In genomic region chr1:97145321-97145956, GRCh38 we compare ENCODE assay signal across 11 cellular contexts.
DNase-seq lines count a peak whose midpoint lies in the region; ATAC-seq, FAIRE-seq and TF ChIP-seq lines count a peak whose summit lies in the region.
"Had no signal": no experiment of that assay in that cellular context is flagged by ENCODE, and none has a peak within 500 bp of the region (broad histone marks: within the 10 kb centered on the region; RNA-seq: fewer than 3 reads in every experiment).

No MANE protein-coding gene starts in this region.

- TF ChIP-seq CTCF in neural crest cell (conservative IDR thresholded peaks at IDR 0.05), result no peak
- TF ChIP-seq CTCF in kidney (IDR thresholded peaks at IDR 0.05; ENCODE audit: borderline replicate concordance, extremely low read depth, insufficient read depth), result no peak

- FAIRE-seq in kidney (lab: Jason Lieb, UNC), result no peak
- FAIRE-seq: G401.6 had no signal

- H3K4me1 ChIP-seq in kidney (ENCODE audit: control insufficient read depth in 1 of 2, insufficient read depth in 1 of 2, low read depth in 1 of 2, low read length in 2 of 2), result no peaks in the 10 kb centered on the region

- peak overlapping the region; percentile 20 for H3K4me3 Mint-ChIP-seq in neural crest cell
- H3K4me3 Mint-ChIP-seq: natural killer cell had no signal

- no peaks in the 10 kb centered on the region for H3K9me3 ChIP-seq in kidney (ENCODE audit: control insufficient read depth in 1 of 2, low read length in 2 of 2)

- DNase-seq in COR-L47 (lab: John Stamatoyannopoulos, UW) (peak; percentile 27), NCI-H2227 treated with DMSO at 0.1 percent for 48 hours (lab: John Stamatoyannopoulos, UW) (peak; percentile 54), dermis microvascular lymphatic vessel endothelial cell (ENCODE audit: low read depth in 2 of 2) (peak; percentile 79 to 87), neural crest cell (ENCODE audit: low read depth, low spot score) (no peak), SKM-1 treated with dmso at 0.1 percent for 144 hours (lab: John Stamatoyannopoulos, UW; ENCODE audit: unreplicated experiment) (no peak), kidney (no peak)
- DNase-seq in activated CD4-positive, alpha-beta T cell treated with anti-CD3 and anti-CD28 coated beads, Interleukin-2, amount 50 U/mL, for 1 hour, result no peak
- DNase-seq: natural killer cell, NCI-H2171 had no signal

- peaks cover 3% of the 10 kb centered on the region for H3K9me3 Mint-ChIP-seq in neural crest cell
- H3K9me3 Mint-ChIP-seq: natural killer cell had no signal

- H3K36me3 ChIP-seq in kidney (ENCODE audit: control insufficient read depth in 1 of 2, insufficient read depth in 2 of 2, low read length in 2 of 2), result no peaks in the 10 kb centered on the region

- H3K4me3 ChIP-seq in kidney (ENCODE audit: low read length in 2 of 2), result no peak overlapping the region

- no peak overlapping the region for H3K27ac ChIP-seq in kidney (ENCODE audit: low read depth in 2 of 2, low read length in 2 of 2)

- intact Hi-C loops in kidney (cut with DNase I), result no loop called here

- H3K27ac Mint-ChIP-seq in neural crest cell (ENCODE audit: unreplicated experiment), result no peak overlapping the region
- H3K27ac Mint-ChIP-seq: natural killer cell had no signal

- no peaks in the 10 kb centered on the region for H3K27me3 Mint-ChIP-seq in neural crest cell (ENCODE audit: low read depth)

- H3K36me3 Mint-ChIP-seq in neural crest cell (ENCODE audit: low read depth), result no peaks in the 10 kb centered on the region
- H3K36me3 Mint-ChIP-seq: natural killer cell had no signal

- H3K4me1 Mint-ChIP-seq in neural crest cell, result peaks cover 17% of the 10 kb centered on the region
- H3K4me1 Mint-ChIP-seq: natural killer cell had no signal

- no peak overlapping the region for H3K9ac ChIP-seq in kidney (ENCODE audit: low read length in 2 of 2)

- ATAC-seq in GM18873 (IDR thresholded peaks at IDR 0.05; ENCODE audit: low FRiP score, unreplicated experiment), result no peak
- ATAC-seq: natural killer cell had no signal

Comparison
In these comparisons a context has a peak if more than half of its experiments do, and no peak if none do; other contexts are left out.
1. DNase-seq: peak in COR-L47 (single experiment), NCI-H2227 treated with DMSO at 0.1 percent for 48 hours (single experiment) and dermis microvascular lymphatic vessel endothelial cell (2 of 2); none in neural crest cell (single experiment), activated CD4-positive, alpha-beta T cell treated with anti-CD3 and anti-CD28 coated beads, Interleukin-2, amount 50 U/mL, for 1 hour (single experiment), SKM-1 treated with dmso at 0.1 percent for 144 hours (single experiment) and kidney (single experiment).